8 cellular contexts compared by ENCODE assay signal in the genomic region with DNA sequence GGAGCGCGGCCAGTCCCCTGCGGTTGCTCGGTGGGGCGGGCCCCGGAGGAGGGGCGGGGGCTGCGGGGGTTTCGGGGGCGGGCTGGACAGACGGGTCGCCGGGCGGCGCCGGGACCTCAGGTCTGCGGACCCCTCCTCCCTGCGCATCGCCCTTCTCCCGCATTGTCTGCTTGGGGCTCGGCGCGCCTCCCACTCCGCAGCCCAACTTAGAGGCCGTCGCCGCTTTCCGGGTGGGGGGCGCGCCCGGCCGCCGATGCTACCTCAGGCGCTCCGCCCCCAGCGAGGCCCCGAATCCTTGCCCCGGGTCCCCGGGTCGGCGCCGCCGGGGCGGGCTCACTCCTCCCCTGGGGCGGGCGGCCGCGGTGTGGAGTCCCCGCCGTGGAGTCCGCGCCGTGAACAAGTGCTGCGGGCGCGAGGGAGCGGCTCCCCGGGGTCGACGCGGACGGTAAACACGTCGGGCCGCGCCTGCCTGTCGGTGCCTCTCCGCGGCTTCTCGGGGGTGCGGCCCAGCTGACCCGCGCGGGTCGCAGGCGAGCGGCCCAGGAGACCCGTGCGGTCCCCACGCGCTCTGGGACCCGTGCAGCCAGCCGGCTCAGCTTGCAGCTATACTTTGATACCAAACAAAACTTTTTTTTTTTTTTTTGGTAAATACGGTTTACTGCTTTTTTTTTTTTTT. TPM values are rescaled to one million over a fixed set of nuclear protein-coding genes. Genes with fewer than 3 reads are reported as not detected.
A peak's percentile ranks its signal among the peaks of the same experiment; 100 is the strongest.
DNase-seq lines count a peak whose midpoint lies in the region; ATAC-seq lines count a peak whose summit lies in the region.

No MANE protein-coding gene starts in this region.

- no peaks in the 10 kb centered on the region for H3K9me3 ChIP-seq in CD4-positive, alpha-beta memory T cell (ENCODE audit: control insufficient read depth in 1 of 2, low read length in 2 of 2)
- no peaks in the 10 kb centered on the region for H3K9me3 ChIP-seq in muscle layer of colon (ENCODE audit: low read length)

- H3K4me3 ChIP-seq in CD4-positive, alpha-beta memory T cell (ENCODE audit: low read length in 2 of 2), result peak overlapping the region in 1 of 2 donors; percentile 59
- peak overlapping the region; percentile 49 to 71 for H3K4me3 ChIP-seq in muscle layer of colon (ENCODE audit: low read depth in 1 of 2, low read length in 2 of 2)

- intact Hi-C loops in CD4-positive, alpha-beta memory T cell (cut with micrococcal nuclease), result loop anchor here (1.0 to 10.0 kb wide), 6 partner anchors 27 to 400 kb away; a partner anchor contains a TSS

- peak overlapping the region; percentile 68 for H3K27ac ChIP-seq in CD4-positive, alpha-beta memory T cell (ENCODE audit: low read depth, low read length)
- H3K27ac ChIP-seq in muscle layer of colon (ENCODE audit: low read depth, low read length), result peak overlapping the region; percentile 80

- peak; percentile 31 for ATAC-seq in GM21423 (IDR thresholded peaks at IDR 0.05; ENCODE audit: unreplicated experiment)
- ATAC-seq in effector memory CD8-positive, alpha-beta T cell (replicated peaks), result peak; percentile 47
- ATAC-seq in stimulated activated naive B cell treated with anti-CD40 and anti-IgM and Interleukin-4, amounts not matched to agents 10 μg/mL and 1 μg/mL and 100 μg/mL, for 72 hours (replicated peaks), result peak; percentile 31 to 44

- H3K27me3 Mint-ChIP-seq in CD4-positive, alpha-beta memory T cell, result no peaks in the 10 kb centered on the region
- no peaks in the 10 kb centered on the region for H3K27me3 Mint-ChIP-seq in effector memory CD8-positive, alpha-beta T cell
- no peaks in the 10 kb centered on the region for H3K27me3 Mint-ChIP-seq in stimulated activated naive B cell treated with anti-CD40 and anti-IgM and Interleukin-4, amounts not matched to agents 10 μg/mL and 1 μg/mL and 100 μg/mL, for 72 hours

- H3K4me1 ChIP-seq in CD4-positive, alpha-beta memory T cell (ENCODE audit: insufficient read depth, low read length), result peaks cover 66% of the 10 kb centered on the region
- H3K4me1 ChIP-seq in muscle layer of colon (ENCODE audit: insufficient read depth, low read length), result peaks cover 20% of the 10 kb centered on the region

- H3K4me3 Mint-ChIP-seq in CD4-positive, alpha-beta memory T cell, result peak overlapping the region; percentile 82 to 96 (median 90)
- H3K4me3 Mint-ChIP-seq in effector memory CD8-positive, alpha-beta T cell, result peak overlapping the region; percentile 85 to 88
- peak overlapping the region; percentile 85 for H3K4me3 Mint-ChIP-seq in stimulated activated naive B cell treated with anti-CD40 and anti-IgM and Interleukin-4, amounts not matched to agents 10 μg/mL and 1 μg/mL and 100 μg/mL, for 72 hours

- H3K9me3 Mint-ChIP-seq in CD4-positive, alpha-beta memory T cell, result no peaks in the 10 kb centered on the region
- H3K9me3 Mint-ChIP-seq in effector memory CD8-positive, alpha-beta T cell, result no peaks in the 10 kb centered on the region
- H3K9me3 Mint-ChIP-seq in stimulated activated naive B cell treated with anti-CD40 and anti-IgM and Interleukin-4, amounts not matched to agents 10 μg/mL and 1 μg/mL and 100 μg/mL, for 72 hours, result no peaks in the 10 kb centered on the region

- H3K27ac Mint-ChIP-seq in CD4-positive, alpha-beta memory T cell, result peak overlapping the region; percentile 86 to 98 (median 94)
- H3K27ac Mint-ChIP-seq in effector memory CD8-positive, alpha-beta T cell, result peak overlapping the region; percentile 90 to 93
- H3K27ac Mint-ChIP-seq in stimulated activated naive B cell treated with anti-CD40 and anti-IgM and Interleukin-4, amounts not matched to agents 10 μg/mL and 1 μg/mL and 100 μg/mL, for 72 hours, result peak overlapping the region; percentile 98

- H3K27me3 ChIP-seq in CD4-positive, alpha-beta memory T cell (ENCODE audit: insufficient read depth, low read length), result no peaks in the 10 kb centered on the region
- no peaks in the 10 kb centered on the region for H3K27me3 ChIP-seq in muscle layer of colon (ENCODE audit: control insufficient read depth in 1 of 2, insufficient read depth in 2 of 2, low read length in 2 of 2)

- POLR2A ChIA-PET in CD4-positive, alpha-beta memory T cell (lab: Charles Lee; ENCODE audit: partially characterized antibody), result interaction anchor here (0.8 to 6.5 kb wide), 21 partner anchors 12 to 665 kb away, joined by 3 to 89 read pairs (median 4); a partner anchor contains a TSS

- no peak overlapping the region for H3K9ac ChIP-seq in muscle layer of colon (ENCODE audit: low read length)

- H3K36me3 ChIP-seq in CD4-positive, alpha-beta memory T cell (ENCODE audit: insufficient read depth, low read length), result no peaks in the 10 kb centered on the region
- no peaks in the 10 kb centered on the region for H3K36me3 ChIP-seq in muscle layer of colon (ENCODE audit: insufficient read depth, low read length)

- peaks cover 41 to 68% (median 57%) of the 10 kb centered on the region in 4 donors for H3K4me1 Mint-ChIP-seq in CD4-positive, alpha-beta memory T cell
- peaks cover 45 to 50% of the 10 kb centered on the region in 2 donors for H3K4me1 Mint-ChIP-seq in effector memory CD8-positive, alpha-beta T cell (ENCODE audit: low read depth in 2 of 2)
- peaks cover 37 to 58% of the 10 kb centered on the region in 2 donors for H3K4me1 Mint-ChIP-seq in stimulated activated naive B cell treated with anti-CD40 and anti-IgM and Interleukin-4, amounts not matched to agents 10 μg/mL and 1 μg/mL and 100 μg/mL, for 72 hours

- peak; percentile 66 to 71 (median 69) for DNase-seq in CD4-positive, alpha-beta memory T cell
- DNase-seq in HuH-7 (ENCODE audit: low spot score), result peak; percentile 49
- peak; percentile 20 to 31 for DNase-seq in activated CD4-positive, alpha-beta T cell treated with anti-CD3 and anti-CD28 coated beads, Interleukin-2, amount 50 U/mL, for 4 hours
- peak; percentile 53 to 65 (median 56) for DNase-seq in effector memory CD8-positive, alpha-beta T cell
- peak; percentile 51 for DNase-seq in stimulated activated naive B cell treated with anti-CD40 and anti-IgM and Interleukin-4, amounts not matched to agents 10 μg/mL and 1 μg/mL and 100 μg/mL, for 72 hours
- no peak for DNase-seq in putamen (ENCODE audit: low spot score)

- peaks cover 3 to 15% of the 10 kb centered on the region in 2 donors for H3K36me3 Mint-ChIP-seq in CD4-positive, alpha-beta memory T cell
- H3K36me3 Mint-ChIP-seq in effector memory CD8-positive, alpha-beta T cell (ENCODE audit: insufficient read depth), result peaks cover 27% of the 10 kb centered on the region
- H3K36me3 Mint-ChIP-seq in stimulated activated naive B cell treated with anti-CD40 and anti-IgM and Interleukin-4, amounts not matched to agents 10 μg/mL and 1 μg/mL and 100 μg/mL, for 72 hours, result peaks cover 7 to 20% of the 10 kb centered on the region in 2 donors

- CTCF ChIA-PET in CD4-positive, alpha-beta memory T cell (lab: Charles Lee; ENCODE audit: partially characterized antibody), result interaction anchor here (0.8 to 3.6 kb wide), 9 partner anchors 24 to 85 kb away, joined by 3 to 26 read pairs (median 4); no protein-coding TSS in a partner anchor

RNA-seq across cellular contexts. Expression of a gene that starts 0.6 kb away (rescaled TPM):
- 100 to 1,000 TPM; 300 to 319 TPM for total RNA-seq in CD4-positive, alpha-beta memory T cell
- polyA plus RNA-seq in CD4-positive, alpha-beta memory T cell, result 100 to 1,000 TPM in 1 of 2 donors, 10 to 100 TPM in 1; 68.7 to 195 TPM
